In genomic region chrX:44482575-44482974, GRCh38 we compare ENCODE assay signal across 7 cellular contexts.
"Had no signal": no experiment of that assay in that cellular context is flagged by ENCODE, and none has a peak within 500 bp of the region (broad histone marks: within the 10 kb centered on the region; RNA-seq: fewer than 3 reads in every experiment).

No MANE protein-coding gene starts in this region.

- DNase-seq: IMR-90, KBM-7, KG1 had no signal

- H3K4me2 ChIP-seq: KMS-11 had no signal

- H3K9ac ChIP-seq: KMS-11 had no signal

- H3K27ac ChIP-seq: HL-60, KMS-11 had no signal

- ATAC-seq: HepG2 had no signal

- FAIRE-seq: HepG2, HTR-8/SVneo had no signal
